In the genomic region with DNA sequence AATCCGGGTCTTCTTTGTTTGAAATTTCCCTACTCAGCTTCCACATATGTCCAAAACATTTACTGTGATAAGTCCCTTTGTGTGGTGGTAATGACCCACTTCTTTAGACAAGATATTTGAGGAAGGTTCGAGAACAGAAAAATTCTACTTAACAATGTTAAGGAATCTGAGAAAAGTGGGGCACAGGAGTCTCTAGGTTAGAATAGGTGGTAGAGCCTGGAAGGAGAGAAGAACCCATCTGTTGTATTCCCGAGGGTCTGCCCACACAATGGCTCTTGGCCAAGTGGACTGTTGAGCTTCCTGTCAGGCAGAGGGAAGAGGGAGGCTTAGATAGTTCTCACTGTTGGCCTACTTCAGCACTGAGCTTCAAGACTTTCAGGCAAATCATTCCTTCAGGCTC, we compare ENCODE assay signal across 16 cellular contexts. TPM values are rescaled to one million over a fixed set of nuclear protein-coding genes. Genes with fewer than 3 reads are reported as not detected.
DNase-seq lines count a peak whose midpoint lies in the region; ATAC-seq, FAIRE-seq and TF ChIP-seq lines count a peak whose summit lies in the region.
"Had no signal": no experiment of that assay in that cellular context is flagged by ENCODE, and none has a peak within 500 bp of the region (broad histone marks: within the 10 kb centered on the region; RNA-seq: fewer than 3 reads in every experiment).

No MANE protein-coding gene starts in this region.

- H3K4me3 Mint-ChIP-seq in endothelial cell (ENCODE audit: unreplicated experiment) = peak overlapping the region; percentile 100
- no peak overlapping the region for H3K4me3 Mint-ChIP-seq in activated CD4-positive, alpha-beta memory T cell treated with anti-CD3 and anti-CD28 coated beads, Interleukin-2, amount 10 ng/mL, durations not matched to agents 7 days and 5 days
- H3K4me3 Mint-ChIP-seq: CD8-positive, alpha-beta memory T cell had no signal

- TF ChIP-seq CTCF in HepG2 (CRISPR knock-in tag; IDR thresholded peaks at IDR 0.05) (no peak), right lobe of liver (IDR thresholded peaks at IDR 0.05) (no peak), endothelial cell (IDR thresholded peaks at IDR 0.05; ENCODE audit: unreplicated experiment) (no peak), neural cell (IDR thresholded peaks at IDR 0.05; ENCODE audit: poor library complexity, severe bottlenecking) (no peak)

- H3K4me1 ChIP-seq in HepG2 (ENCODE audit: insufficient read depth, low read length) (peaks cover 45% of the 10 kb centered on the region), right lobe of liver (peaks cover 0 to 37% (median 0%) of the 10 kb centered on the region in 4 donors)

- TF ChIP-seq EP300 in HepG2 (IDR thresholded peaks at IDR 0.05; ENCODE audit: low read depth in 2 of 2, low read length in 2 of 2) (no peak), HepG2 (CRISPR knock-in tag; IDR thresholded peaks at IDR 0.05; ENCODE audit: borderline replicate concordance) (no peak), neural cell (conservative IDR thresholded peaks at IDR 0.05; ENCODE audit: poor library complexity, severe bottlenecking) (no peak)

- H3K4me1 Mint-ChIP-seq in endothelial cell (ENCODE audit: unreplicated experiment) = peaks cover 51% of the 10 kb centered on the region
- peaks cover 15% of the 10 kb centered on the region for H3K4me1 Mint-ChIP-seq in activated CD4-positive, alpha-beta memory T cell treated with anti-CD3 and anti-CD28 coated beads, Interleukin-2, amount 10 ng/mL, durations not matched to agents 7 days and 5 days

- H3K79me2 ChIP-seq in HepG2 (ENCODE audit: insufficient read depth, low read length) = no peaks in the 10 kb centered on the region
- H3K79me2 ChIP-seq in neural cell (replicated peaks; ENCODE audit: insufficient read depth, low read length) = peaks cover 50% of the 10 kb centered on the region

- H3K27me3 Mint-ChIP-seq in endothelial cell (ENCODE audit: unreplicated experiment) = peaks cover 23% of the 10 kb centered on the region
- H3K27me3 Mint-ChIP-seq in activated CD4-positive, alpha-beta memory T cell treated with anti-CD3 and anti-CD28 coated beads, Interleukin-2, amount 10 ng/mL, durations not matched to agents 7 days and 5 days = peaks cover 45% of the 10 kb centered on the region

- POLR2A ChIA-PET in HepG2 (lab: Yijun Ruan, JAX) = no interaction called here
- POLR2A ChIA-PET in activated CD4-positive, alpha-beta memory T cell treated with anti-CD3 and anti-CD28 coated beads, Interleukin-2, amount 10 ng/mL, durations not matched to agents 7 days and 5 days (lab: Charles Lee) = no interaction called here

- BruUV-seq in HepG2 (replicated peaks; lab: Mats Ljungman, UMichigan) = no TSS peak

- WGBS in HepG2 (ENCODE audit: low lambda C conversion rate) = 23% methylated on average over 3 of the region's 3 CpGs
- WGBS in right lobe of liver (ENCODE audit: insufficient coverage, low coverage, low lambda C conversion rate, missing lambda C conversion rate) = 40% methylated on average over 3 of the region's 3 CpGs

- H3K4me2 ChIP-seq in HepG2 (ENCODE audit: low read depth, low read length) (peak overlapping the region; percentile 81), neural cell (ENCODE audit: low read length) (peak overlapping the region; percentile 44)

- TF ChIP-seq POLR2A in HepG2 (IDR thresholded peaks at IDR 0.05; ENCODE audit: insufficient read depth in 1 of 2, low read depth in 2 of 2, low read length in 2 of 2) (no peak), right lobe of liver (IDR thresholded peaks at IDR 0.05) (no peak)

- H3K27ac ChIP-seq in HepG2 (ENCODE audit: extremely low read length, insufficient read depth, low read length) (no peak overlapping the region), right lobe of liver (peak overlapping the region in 1 of 3 donors; percentile 73), neural cell (ENCODE audit: low read length) (peak overlapping the region; percentile 45)

- H4K20me1 ChIP-seq in HepG2 (ENCODE audit: insufficient read depth, low read length) = no peaks in the 10 kb centered on the region
- no peaks in the 10 kb centered on the region for H4K20me1 ChIP-seq in neural cell (ENCODE audit: insufficient read depth)

- no peaks in the 10 kb centered on the region for H3K9me3 Mint-ChIP-seq in endothelial cell (ENCODE audit: unreplicated experiment)
- H3K9me3 Mint-ChIP-seq in activated CD4-positive, alpha-beta memory T cell treated with anti-CD3 and anti-CD28 coated beads, Interleukin-2, amount 10 ng/mL, durations not matched to agents 7 days and 5 days = no peaks in the 10 kb centered on the region
- H3K9me3 Mint-ChIP-seq: CD8-positive, alpha-beta memory T cell had no signal

- H3K27ac Mint-ChIP-seq in endothelial cell (ENCODE audit: unreplicated experiment) = peak overlapping the region; percentile 77
- no peak overlapping the region for H3K27ac Mint-ChIP-seq in activated CD4-positive, alpha-beta memory T cell treated with anti-CD3 and anti-CD28 coated beads, Interleukin-2, amount 10 ng/mL, durations not matched to agents 7 days and 5 days

- no peaks in the 10 kb centered on the region for H3K9me2 ChIP-seq in neural cell (ENCODE audit: insufficient read depth, low read length)

- H3K4me3 ChIP-seq in HepG2 (replicated peaks in 1 of 3; ENCODE audit: insufficient read depth in 1 of 3, low read depth in 2 of 3, low read length in 3 of 3) (peak overlapping the region in 1 of 3 experiments; percentile 57; a peak in 1 of 6 replicates), right lobe of liver (no peak overlapping the region), neural cell (ENCODE audit: low read length) (peak overlapping the region; percentile 98)

- ATAC-seq in HepG2 (no peak), right lobe of liver (no peak), HG03354 (IDR thresholded peaks at IDR 0.05; ENCODE audit: poor library complexity, severe bottlenecking, unreplicated experiment) (no peak), HG02571 (IDR thresholded peaks at IDR 0.05; ENCODE audit: unreplicated experiment) (no peak)

- FAIRE-seq in HepG2 (lab: Jason Lieb, UNC) = no peak
- FAIRE-seq: islet of Langerhans had no signal

- no peak overlapping the region for H2AFZ ChIP-seq in HepG2 (ENCODE audit: low read length)
- no peak overlapping the region for H2AFZ ChIP-seq in neural cell (ENCODE audit: low read depth, low read length)

- DNase-seq in HepG2 (ENCODE audit: low spot score) (no peak), right lobe of liver (no peak), endothelial cell (ENCODE audit: low spot score) (no peak), NCI-H82 treated with DMSO at 0.1 percent for 48 hours (lab: John Stamatoyannopoulos, UW; ENCODE audit: unreplicated experiment) (no peak)
- DNase-seq in activated CD4-positive, alpha-beta memory T cell treated with anti-CD3 and anti-CD28 coated beads, Interleukin-2, amount 10 ng/mL, durations not matched to agents 7 days and 5 days = no peak
- DNase-seq: activated gamma-delta T cell; CD8-positive, alpha-beta memory T cell; effector memory CD4-positive, alpha-beta T cell; GF-D8; NCI-H146; NCI-H524 treated with DMSO at 0.1 percent for 48 hours; stimulated activated CD4-positive, alpha-beta T cell treated with anti-CD3 and anti-CD28 coated beads, Interleukin-15, amount 100 ng/mL, for 24 hours had no signal

- H3K9me3 ChIP-seq in HepG2 (ENCODE audit: low read length) = no peaks in the 10 kb centered on the region
- no peaks in the 10 kb centered on the region for H3K9me3 ChIP-seq in right lobe of liver
- H3K9me3 ChIP-seq in neural cell (ENCODE audit: low read length) = no peaks in the 10 kb centered on the region

- intact Hi-C loops in HepG2 (cut with micrococcal nuclease; ENCODE audit: unreplicated experiment) = loop anchor here (2.0 kb wide), 1 partner anchor 15 kb away; no protein-coding TSS in a partner anchor
- intact Hi-C loops in right lobe of liver (cut with DNase I) = no loop called here

- in situ Hi-C loops in HepG2 (cut with HindIII; ENCODE audit: extremely low pct_ligation_motif_present, low pct_unique_long_range_greater_than_20kb) = no loop called here

- H3K36me3 Mint-ChIP-seq in endothelial cell (ENCODE audit: low read depth, unreplicated experiment) = peaks cover 47% of the 10 kb centered on the region
- H3K36me3 Mint-ChIP-seq in activated CD4-positive, alpha-beta memory T cell treated with anti-CD3 and anti-CD28 coated beads, Interleukin-2, amount 10 ng/mL, durations not matched to agents 7 days and 5 days (ENCODE audit: low read depth) = peaks cover 4% of the 10 kb centered on the region
- H3K36me3 Mint-ChIP-seq: CD8-positive, alpha-beta memory T cell had no signal

- CTCF ChIA-PET in HepG2 (lab: Yijun Ruan, JAX; ENCODE audit: low intra/inter-chr PET ratio, low total read pairs) = no interaction called here
- CTCF ChIA-PET in activated CD4-positive, alpha-beta memory T cell treated with anti-CD3 and anti-CD28 coated beads, Interleukin-2, amount 10 ng/mL, durations not matched to agents 7 days and 5 days (lab: Charles Lee) = no interaction called here

- H3K9ac ChIP-seq in HepG2 (ENCODE audit: insufficient read depth, low read depth, low read length) = no peak overlapping the region
- H3K9ac ChIP-seq in neural cell (ENCODE audit: low read length) = peak overlapping the region; percentile 48

- H3K27me3 ChIP-seq in HepG2 (ENCODE audit: control insufficient read depth in 1 of 2, insufficient read depth in 2 of 2, low read length in 2 of 2) = peaks cover 8 to 44% of the 10 kb centered on the region in 2 experiments; a peak in 4 of 5 replicates
- no peaks in the 10 kb centered on the region for H3K27me3 ChIP-seq in right lobe of liver
- no peaks in the 10 kb centered on the region for H3K27me3 ChIP-seq in neural cell (ENCODE audit: insufficient read depth, low read depth, low read length)

- H3F3A ChIP-seq in neural cell (ENCODE audit: insufficient read depth, low read length, poor library complexity, severe bottlenecking) = peaks cover 4% of the 10 kb centered on the region

- no peak for TF ChIP-seq RAD21 in HepG2 (CRISPR knock-in tag; IDR thresholded peaks at IDR 0.05)
- no peak for TF ChIP-seq RAD21 in neural cell (conservative IDR thresholded peaks at IDR 0.05)

- H3K36me3 ChIP-seq in HepG2 (replicated peaks in 1 of 2; ENCODE audit: control insufficient read depth in 1 of 2, insufficient read depth in 2 of 2, low read length in 2 of 2) (no peaks in the 10 kb centered on the region), right lobe of liver (peaks cover 0 to 26% (median 6%) of the 10 kb centered on the region in 4 donors), neural cell (ENCODE audit: insufficient read depth, low read length) (no peaks in the 10 kb centered on the region)

RNA-seq across cellular contexts. Expression of a gene that starts 4.3 kb away (rescaled TPM):
- total RNA-seq in HepG2 (2016; rRNA removed; fragmentation: Illumina TruSeq; extraction: Trizol) = 0.45 and 2.0 TPM in 2 replicates
- 0.79 and 0.81 TPM in 2 replicates for total RNA-seq in HepG2 (2016; cell fraction: cytosol; rRNA removed; fragmentation: Illumina TruSeq; extraction: Trizol; ENCODE audit: low read depth)
- total RNA-seq in HepG2 (2016; cell fraction: insoluble cytoplasmic fraction; rRNA removed; fragmentation: Illumina TruSeq; extraction: Trizol) = 0.83 and 1.8 TPM in 2 replicates
- total RNA-seq in HepG2 (2016; cell fraction: membrane; rRNA removed; fragmentation: Illumina TruSeq; extraction: Trizol) = 0.68 and 1.4 TPM in 2 replicates
- total RNA-seq in HepG2 (2016; cell fraction: nucleus; rRNA removed; fragmentation: Illumina TruSeq; extraction: Trizol) = 1.2 and 2.0 TPM in 2 replicates
- polyA plus RNA-seq in HepG2 (2011; rRNA removed) = 5.8 and 11.4 TPM in 2 replicates
- polyA plus RNA-seq in HepG2 (2011; cell fraction: cytosol; rRNA removed) = 8.5 and 9.3 TPM in 2 replicates
- polyA plus RNA-seq in HepG2 (2011; cell fraction: nucleus; rRNA removed) = 3.3 and 6.4 TPM in 2 replicates
- 18.9 and 24.8 TPM in 2 replicates for polyA plus RNA-seq in HepG2 (2012)
- 0.59 and 1.1 TPM in 2 replicates for polyA plus RNA-seq in HepG2 (2016; cell fraction: cytosol; fragmentation: Illumina TruSeq; extraction: Trizol; ENCODE audit: low read depth)
- polyA plus RNA-seq in HepG2 (2016; cell fraction: insoluble cytoplasmic fraction; fragmentation: Illumina TruSeq; extraction: Trizol; ENCODE audit: low read depth) = 0.91 and 1.3 TPM in 2 replicates
- 1.1 and 1.2 TPM in 2 replicates for polyA plus RNA-seq in HepG2 (2016; cell fraction: membrane; fragmentation: Illumina TruSeq; extraction: Trizol; ENCODE audit: low read depth)
- 3.8 and 3.9 TPM in 2 replicates for polyA plus RNA-seq in HepG2 (2016; cell fraction: nucleus; fragmentation: Illumina TruSeq; extraction: Trizol; ENCODE audit: insufficient read depth, low read depth)
- 0.19 and 1.9 TPM in 2 replicates for polyA minus RNA-seq in HepG2 (2011; rRNA and poly(A)+ RNA removed; ENCODE audit: low replicate concordance)
- polyA minus RNA-seq in HepG2 (2011; cell fraction: cytosol; rRNA and poly(A)+ RNA removed) = 1.7 and 3.2 TPM in 2 replicates
- polyA minus RNA-seq in HepG2 (2011; cell fraction: nucleus; rRNA and poly(A)+ RNA removed) = 0.52 and 0.99 TPM in 2 replicates
- total RNA-seq in right lobe of liver = 1,000 to 10,000 TPM in 2 of 6 experiments, 100 to 1,000 TPM in 4; 276 to 1,091 (median 406) TPM
- 1,170 TPM for total RNA-seq in endothelial cell (ENCODE audit: unreplicated experiment)
- 150 and 174 TPM in 2 replicates for polyA plus RNA-seq in neural cell
- polyA minus RNA-seq in neural cell = 124 and 128 TPM in 2 replicates
- total RNA-seq in activated CD4-positive, alpha-beta memory T cell treated with anti-CD3 and anti-CD28 coated beads, Interleukin-2, amount 10 ng/mL, durations not matched to agents 7 days and 5 days = 1 to 10 TPM in 1 of 2 experiments, under 1 TPM in 1; 0.83 to 1.2 TPM

RNA-seq across cellular contexts. Expression of a gene that starts 57.9 kb away (rescaled TPM):
- total RNA-seq in HepG2 (2016; rRNA removed; fragmentation: Illumina TruSeq; extraction: Trizol) (not detected in 2 replicates), right lobe of liver (10 to 100 TPM; 13.7 to 76.0 (median 30.9) TPM), endothelial cell (ENCODE audit: unreplicated experiment) (7.2 TPM)
- not detected in 2 replicates for total RNA-seq in HepG2 (2016; cell fraction: cytosol; rRNA removed; fragmentation: Illumina TruSeq; extraction: Trizol; ENCODE audit: low read depth)
- total RNA-seq in HepG2 (2016; cell fraction: insoluble cytoplasmic fraction; rRNA removed; fragmentation: Illumina TruSeq; extraction: Trizol) = 0.02 TPM in 1 of 2 replicates, not detected in the other
- not detected in 2 replicates for total RNA-seq in HepG2 (2016; cell fraction: membrane; rRNA removed; fragmentation: Illumina TruSeq; extraction: Trizol)
- not detected in 2 replicates for total RNA-seq in HepG2 (2016; cell fraction: nucleus; rRNA removed; fragmentation: Illumina TruSeq; extraction: Trizol)
- polyA plus RNA-seq in HepG2 (2011; rRNA removed) (0.07 and 0.15 TPM in 2 replicates), neural cell (1.6 and 2.1 TPM in 2 replicates)
- polyA plus RNA-seq in HepG2 (2011; cell fraction: cytosol; rRNA removed) = 0.05 TPM in 2 replicates
- 0.03 and 0.14 TPM in 2 replicates for polyA plus RNA-seq in HepG2 (2011; cell fraction: nucleus; rRNA removed)
- 0.11 TPM in 1 of 2 replicates, not detected in the other for polyA plus RNA-seq in HepG2 (2012)
- polyA plus RNA-seq in HepG2 (2016; cell fraction: cytosol; fragmentation: Illumina TruSeq; extraction: Trizol; ENCODE audit: low read depth) = not detected in 2 replicates
- not detected in 2 replicates for polyA plus RNA-seq in HepG2 (2016; cell fraction: insoluble cytoplasmic fraction; fragmentation: Illumina TruSeq; extraction: Trizol; ENCODE audit: low read depth)
- polyA plus RNA-seq in HepG2 (2016; cell fraction: membrane; fragmentation: Illumina TruSeq; extraction: Trizol; ENCODE audit: low read depth) = not detected in 2 replicates
- not detected in 2 replicates for polyA plus RNA-seq in HepG2 (2016; cell fraction: nucleus; fragmentation: Illumina TruSeq; extraction: Trizol; ENCODE audit: insufficient read depth, low read depth)
- 0.02 TPM in 1 of 2 replicates, not detected in the other for polyA minus RNA-seq in HepG2 (2011; rRNA and poly(A)+ RNA removed; ENCODE audit: low replicate concordance)
- not detected in 2 replicates for polyA minus RNA-seq in HepG2 (2011; cell fraction: cytosol; rRNA and poly(A)+ RNA removed)
- polyA minus RNA-seq in HepG2 (2011; cell fraction: nucleus; rRNA and poly(A)+ RNA removed) = under 0.01 TPM in 1 of 2 replicates, not detected in the other
- 1.9 TPM in 2 replicates for polyA minus RNA-seq in neural cell
- total RNA-seq in activated CD4-positive, alpha-beta memory T cell treated with anti-CD3 and anti-CD28 coated beads, Interleukin-2, amount 10 ng/mL, durations not matched to agents 7 days and 5 days = not detected
- total RNA-seq: CD8-positive, alpha-beta memory T cell had no signal
- polyA plus RNA-seq: CD8-positive, alpha-beta memory T cell had no signal

Comparison
In these comparisons a context has a peak if more than half of its experiments do, and no peak if none do; other contexts are left out.
1. RNA of a gene that starts 4.3 kb away (total RNA-seq): 1,170 TPM in endothelial cell (single experiment) and 276 to 1,091 TPM in right lobe of liver; 0.45 to 2.0 TPM in HepG2 and 0.83 to 1.2 TPM in activated CD4-positive, alpha-beta memory T cell treated with anti-CD3 and anti-CD28 coated beads, Interleukin-2, amount 10 ng/mL, durations not matched to agents 7 days and 5 days; every median in the first group is over 10 times any median in the second.